Comparison of ENCODE assay signal across 1 cellular context in the genomic region with DNA sequence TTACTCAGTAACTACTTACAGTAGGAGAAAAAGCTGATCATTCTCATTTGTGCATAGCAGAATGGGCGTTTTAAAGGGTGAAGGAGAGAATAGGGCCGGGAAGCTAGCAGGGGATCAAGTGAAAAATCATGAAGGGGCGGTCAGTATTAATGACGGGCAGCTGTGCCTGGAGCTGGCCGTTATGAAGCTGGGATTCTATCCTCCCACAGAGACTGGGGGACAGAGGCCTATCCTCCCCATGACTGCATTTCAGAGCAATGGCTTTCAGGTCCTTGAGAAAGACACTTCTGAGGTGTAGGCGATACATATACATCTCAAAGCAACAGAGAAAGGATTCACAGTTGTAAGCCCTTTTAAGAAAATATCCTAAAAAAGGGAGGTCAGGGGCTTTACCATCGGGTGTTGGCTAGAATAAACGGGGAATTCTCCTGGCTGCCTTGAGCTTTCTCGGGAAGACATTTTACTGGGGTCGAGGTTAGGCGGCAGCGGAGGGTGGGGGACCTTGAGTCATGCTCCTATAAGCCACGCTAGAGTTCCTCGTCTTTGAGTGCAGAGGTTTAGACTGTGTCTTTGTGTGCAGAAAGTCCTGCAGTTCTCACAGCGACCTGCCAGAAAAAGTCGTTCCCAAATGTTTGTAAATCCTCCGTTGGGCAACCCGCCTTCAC.
TF ChIP-seq lines count a peak whose summit lies in the region.

No MANE protein-coding gene starts in this region.

TF ChIP-seq in GM23338, 12 proteins besides CTCF, POLR2A, EP300 and RAD21:
- TF ChIP-seq, protein P1, sequence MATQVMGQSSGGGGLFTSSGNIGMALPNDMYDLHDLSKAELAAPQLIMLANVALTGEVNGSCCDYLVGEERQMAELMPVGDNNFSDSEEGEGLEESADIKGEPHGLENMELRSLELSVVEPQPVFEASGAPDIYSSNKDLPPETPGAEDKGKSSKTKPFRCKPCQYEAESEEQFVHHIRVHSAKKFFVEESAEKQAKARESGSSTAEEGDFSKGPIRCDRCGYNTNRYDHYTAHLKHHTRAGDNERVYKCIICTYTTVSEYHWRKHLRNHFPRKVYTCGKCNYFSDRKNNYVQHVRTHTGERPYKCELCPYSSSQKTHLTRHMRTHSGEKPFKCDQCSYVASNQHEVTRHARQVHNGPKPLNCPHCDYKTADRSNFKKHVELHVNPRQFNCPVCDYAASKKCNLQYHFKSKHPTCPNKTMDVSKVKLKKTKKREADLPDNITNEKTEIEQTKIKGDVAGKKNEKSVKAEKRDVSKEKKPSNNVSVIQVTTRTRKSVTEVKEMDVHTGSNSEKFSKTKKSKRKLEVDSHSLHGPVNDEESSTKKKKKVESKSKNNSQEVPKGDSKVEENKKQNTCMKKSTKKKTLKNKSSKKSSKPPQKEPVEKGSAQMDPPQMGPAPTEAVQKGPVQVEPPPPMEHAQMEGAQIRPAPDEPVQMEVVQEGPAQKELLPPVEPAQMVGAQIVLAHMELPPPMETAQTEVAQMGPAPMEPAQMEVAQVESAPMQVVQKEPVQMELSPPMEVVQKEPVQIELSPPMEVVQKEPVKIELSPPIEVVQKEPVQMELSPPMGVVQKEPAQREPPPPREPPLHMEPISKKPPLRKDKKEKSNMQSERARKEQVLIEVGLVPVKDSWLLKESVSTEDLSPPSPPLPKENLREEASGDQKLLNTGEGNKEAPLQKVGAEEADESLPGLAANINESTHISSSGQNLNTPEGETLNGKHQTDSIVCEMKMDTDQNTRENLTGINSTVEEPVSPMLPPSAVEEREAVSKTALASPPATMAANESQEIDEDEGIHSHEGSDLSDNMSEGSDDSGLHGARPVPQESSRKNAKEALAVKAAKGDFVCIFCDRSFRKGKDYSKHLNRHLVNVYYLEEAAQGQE (IDR thresholded peaks at IDR 0.05; ENCODE audit: unreplicated experiment): no peak
- TF ChIP-seq EZH2 (IDR thresholded peaks at IDR 0.05; ENCODE audit: low read depth, unreplicated experiment): no peak
- TF ChIP-seq EZH2phosphoT487 (IDR thresholded peaks at IDR 0.05; ENCODE audit: unreplicated experiment): no peak
- no peak for TF ChIP-seq NANOG (IDR thresholded peaks at IDR 0.05; ENCODE audit: borderline replicate concordance)
- TF ChIP-seq ZNF462 (CRISPR knock-in tag; IDR thresholded peaks at IDR 0.05): no peak
TF ChIP-seq in GM23338: peak in this region for 0.
